In the genomic region with DNA sequence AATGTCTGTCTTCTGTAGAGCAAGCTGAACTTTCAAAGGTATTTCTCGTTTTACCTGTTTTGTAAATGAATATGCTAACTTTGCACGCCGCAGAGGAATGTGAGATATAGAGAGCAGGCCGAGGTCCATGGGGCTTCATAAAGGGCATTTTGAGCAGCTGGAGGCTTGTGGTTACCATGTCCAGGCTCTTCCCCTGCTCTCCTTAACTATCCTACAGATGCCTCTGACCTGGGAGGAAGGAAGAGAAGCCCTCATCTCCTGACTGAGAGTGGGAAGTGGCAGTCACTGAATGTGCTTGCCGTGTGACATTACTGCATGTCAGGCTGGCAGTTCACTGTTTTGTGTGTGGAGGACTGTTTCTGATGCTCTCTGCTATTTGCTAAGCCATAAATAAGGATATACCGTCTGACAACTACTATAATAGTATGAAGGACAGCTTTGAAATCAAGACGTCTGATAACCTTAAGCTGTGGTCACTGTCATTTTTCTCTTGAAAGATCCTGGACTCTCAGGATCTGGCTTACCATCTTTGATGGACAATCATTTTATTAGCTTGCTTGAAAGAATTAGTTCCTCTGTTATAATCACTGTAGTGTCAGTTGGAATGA, we compare ENCODE assay signal across 9 cellular contexts.
DNase-seq lines count a peak whose midpoint lies in the region; ATAC-seq, FAIRE-seq and TF ChIP-seq lines count a peak whose summit lies in the region.
"Had no signal": no experiment of that assay in that cellular context is flagged by ENCODE, and none has a peak within 500 bp of the region (broad histone marks: within the 10 kb centered on the region; RNA-seq: fewer than 3 reads in every experiment).

No MANE protein-coding gene starts in this region.

- peaks cover 72% of the 10 kb centered on the region for H3K4me1 Mint-ChIP-seq in activated naive CD4-positive, alpha-beta T cell treated with anti-CD3 and anti-CD28 coated beads, Interleukin-2, amount 10 ng/mL, durations not matched to agents 7 days and 5 days
- H3K4me1 Mint-ChIP-seq in activated CD4-positive, alpha-beta memory T cell treated with anti-CD3 and anti-CD28 coated beads, Interleukin-2, amount 10 ng/mL, durations not matched to agents 7 days and 5 days: peaks cover 67% of the 10 kb centered on the region
- H3K4me1 Mint-ChIP-seq in stimulated activated naive B cell treated with anti-CD40 and anti-IgM and Interleukin-4, amounts not matched to agents 10 μg/mL and 1 μg/mL and 100 μg/mL, for 72 hours: peaks cover 54 to 82% of the 10 kb centered on the region in 2 donors

- H2AFZ ChIP-seq in keratinocyte (ENCODE audit: control insufficient read depth, low read length): no peak overlapping the region

- no peak for FAIRE-seq in keratinocyte (lab: Jason Lieb, UNC)

- POLR2A ChIA-PET in activated CD4-positive, alpha-beta memory T cell treated with anti-CD3 and anti-CD28 coated beads, Interleukin-2, amount 10 ng/mL, durations not matched to agents 7 days and 5 days (lab: Charles Lee): no interaction called here

- H3K9me3 ChIP-seq in keratinocyte (ENCODE audit: control insufficient read depth, low read depth, low read length): no peaks in the 10 kb centered on the region

- H3K9ac ChIP-seq in keratinocyte (ENCODE audit: control insufficient read depth, extremely low read depth, insufficient read depth, low read length): no peak overlapping the region

- H3K79me2 ChIP-seq in keratinocyte (ENCODE audit: control insufficient read depth, insufficient read depth, low read length): peaks cover 91% of the 10 kb centered on the region

- H3K27ac Mint-ChIP-seq in activated naive CD4-positive, alpha-beta T cell treated with anti-CD3 and anti-CD28 coated beads, Interleukin-2, amount 50 U/mL, for 72 hours: peak overlapping the region; percentile 27 to 61
- no peak overlapping the region for H3K27ac Mint-ChIP-seq in activated naive CD4-positive, alpha-beta T cell treated with anti-CD3 and anti-CD28 coated beads, Interleukin-2, amount 10 ng/mL, durations not matched to agents 7 days and 5 days
- H3K27ac Mint-ChIP-seq in activated CD4-positive, alpha-beta memory T cell treated with anti-CD3 and anti-CD28 coated beads, Interleukin-2, amount 10 ng/mL, durations not matched to agents 7 days and 5 days: peak overlapping the region; percentile 4
- peak overlapping the region; percentile 83 for H3K27ac Mint-ChIP-seq in stimulated activated naive B cell treated with anti-CD40 and anti-IgM and Interleukin-4, amounts not matched to agents 10 μg/mL and 1 μg/mL and 100 μg/mL, for 72 hours

- CTCF ChIA-PET in activated naive CD4-positive, alpha-beta T cell treated with anti-CD3 and anti-CD28 coated beads, Interleukin-2, amount 10 ng/mL, durations not matched to agents 7 days and 5 days (lab: Charles Lee): interaction anchor here (0.6 kb wide), 1 partner anchor 51 kb away, joined by 3 read pairs; no protein-coding TSS in a partner anchor
- CTCF ChIA-PET in activated CD4-positive, alpha-beta memory T cell treated with anti-CD3 and anti-CD28 coated beads, Interleukin-2, amount 10 ng/mL, durations not matched to agents 7 days and 5 days (lab: Charles Lee): no interaction called here

- peaks cover 30% of the 10 kb centered on the region for H3K4me1 ChIP-seq in keratinocyte (ENCODE audit: control insufficient read depth, extremely low read depth, insufficient read depth, low read length)

- H4K20me1 ChIP-seq in keratinocyte (ENCODE audit: control insufficient read depth, extremely low read depth, insufficient read depth, low read length): peaks cover 27% of the 10 kb centered on the region

- no peak overlapping the region for H3K4me3 ChIP-seq in keratinocyte (ENCODE audit: control insufficient read depth in 2 of 3, extremely low read depth in 1 of 3, insufficient read depth in 2 of 3, low read depth in 1 of 3, low read length in 3 of 3)

- H3K9me3 Mint-ChIP-seq in activated naive CD4-positive, alpha-beta T cell treated with anti-CD3 and anti-CD28 coated beads, Interleukin-2, amount 50 U/mL, for 72 hours: no peaks in the 10 kb centered on the region
- H3K9me3 Mint-ChIP-seq in activated naive CD4-positive, alpha-beta T cell treated with anti-CD3 and anti-CD28 coated beads, Interleukin-2, amount 10 ng/mL, durations not matched to agents 7 days and 5 days: peaks cover 1% of the 10 kb centered on the region
- H3K9me3 Mint-ChIP-seq in activated CD4-positive, alpha-beta memory T cell treated with anti-CD3 and anti-CD28 coated beads, Interleukin-2, amount 10 ng/mL, durations not matched to agents 7 days and 5 days: no peaks in the 10 kb centered on the region
- H3K9me3 Mint-ChIP-seq in stimulated activated naive B cell treated with anti-CD40 and anti-IgM and Interleukin-4, amounts not matched to agents 10 μg/mL and 1 μg/mL and 100 μg/mL, for 72 hours: no peaks in the 10 kb centered on the region

- dilution Hi-C loops in keratinocyte (cut with MboI; ENCODE audit: extremely low pct_ligation_motif_present, low sequenced_read_pairs): no loop called here

- H3K27ac ChIP-seq in keratinocyte (ENCODE audit: control insufficient read depth, insufficient read depth, low read length): no peak overlapping the region

- DNase-seq in activated naive CD4-positive, alpha-beta T cell treated with anti-CD3 and anti-CD28 coated beads, Interleukin-2, amount 50 U/mL, for 72 hours (ENCODE audit: low spot score in 2 of 2): no peak
- no peak for DNase-seq in activated naive CD4-positive, alpha-beta T cell treated with anti-CD3 and anti-CD28 coated beads, Interleukin-2, amount 10 ng/mL, durations not matched to agents 7 days and 5 days
- DNase-seq in activated CD4-positive, alpha-beta memory T cell treated with anti-CD3 and anti-CD28 coated beads, Interleukin-2, amount 10 ng/mL, durations not matched to agents 7 days and 5 days: no peak
- DNase-seq in keratinocyte (ENCODE audit: low read depth, low spot score) (no peak), NCI-H524 (lab: John Stamatoyannopoulos, UW) (no peak)
- DNase-seq in stimulated activated naive B cell treated with anti-CD40 and anti-IgM and Interleukin-4, amounts not matched to agents 10 μg/mL and 1 μg/mL and 100 μg/mL, for 72 hours: no peak
- DNase-seq: NCI-H1694 treated with DMSO at 0.1 percent for 48 hours had no signal

- H3K4me3 Mint-ChIP-seq in activated naive CD4-positive, alpha-beta T cell treated with anti-CD3 and anti-CD28 coated beads, Interleukin-2, amount 10 ng/mL, durations not matched to agents 7 days and 5 days: no peak overlapping the region
- no peak overlapping the region for H3K4me3 Mint-ChIP-seq in activated CD4-positive, alpha-beta memory T cell treated with anti-CD3 and anti-CD28 coated beads, Interleukin-2, amount 10 ng/mL, durations not matched to agents 7 days and 5 days
- H3K4me3 Mint-ChIP-seq in stimulated activated naive B cell treated with anti-CD40 and anti-IgM and Interleukin-4, amounts not matched to agents 10 μg/mL and 1 μg/mL and 100 μg/mL, for 72 hours: no peak overlapping the region

- H3K27me3 ChIP-seq in keratinocyte (ENCODE audit: control insufficient read depth, extremely low read depth, insufficient read depth, low read length): no peaks in the 10 kb centered on the region

- H3K4me2 ChIP-seq in keratinocyte (ENCODE audit: control insufficient read depth, extremely low read depth, insufficient read depth, low read depth, low read length): peak overlapping the region; percentile 35

- TF ChIP-seq CTCF in keratinocyte (optimal IDR thresholded peaks at IDR 0.05 in 1 of 3, IDR thresholded peaks at IDR 0.05 in 1 of 3, conservative IDR thresholded peaks at IDR 0.05 in 1 of 3; ENCODE audit: extremely low read depth in 1 of 3, insufficient read depth in 2 of 3, low read length in 3 of 3): no peak

- H3K36me3 Mint-ChIP-seq in activated naive CD4-positive, alpha-beta T cell treated with anti-CD3 and anti-CD28 coated beads, Interleukin-2, amount 50 U/mL, for 72 hours: no peaks in the 10 kb centered on the region
- H3K36me3 Mint-ChIP-seq in activated naive CD4-positive, alpha-beta T cell treated with anti-CD3 and anti-CD28 coated beads, Interleukin-2, amount 10 ng/mL, durations not matched to agents 7 days and 5 days: peaks cover 26% of the 10 kb centered on the region
- peaks cover 7% of the 10 kb centered on the region for H3K36me3 Mint-ChIP-seq in activated CD4-positive, alpha-beta memory T cell treated with anti-CD3 and anti-CD28 coated beads, Interleukin-2, amount 10 ng/mL, durations not matched to agents 7 days and 5 days (ENCODE audit: low read depth)
- H3K36me3 Mint-ChIP-seq in stimulated activated naive B cell treated with anti-CD40 and anti-IgM and Interleukin-4, amounts not matched to agents 10 μg/mL and 1 μg/mL and 100 μg/mL, for 72 hours: peaks cover 13 to 31% of the 10 kb centered on the region in 2 donors

- H3K27me3 Mint-ChIP-seq in activated naive CD4-positive, alpha-beta T cell treated with anti-CD3 and anti-CD28 coated beads, Interleukin-2, amount 10 ng/mL, durations not matched to agents 7 days and 5 days: no peaks in the 10 kb centered on the region
- H3K27me3 Mint-ChIP-seq in activated CD4-positive, alpha-beta memory T cell treated with anti-CD3 and anti-CD28 coated beads, Interleukin-2, amount 10 ng/mL, durations not matched to agents 7 days and 5 days: no peaks in the 10 kb centered on the region
- no peaks in the 10 kb centered on the region for H3K27me3 Mint-ChIP-seq in stimulated activated naive B cell treated with anti-CD40 and anti-IgM and Interleukin-4, amounts not matched to agents 10 μg/mL and 1 μg/mL and 100 μg/mL, for 72 hours

- ATAC-seq in activated naive CD4-positive, alpha-beta T cell treated with anti-CD3 and anti-CD28 coated beads, Interleukin-2, amount 50 U/mL, for 72 hours: no peak
- peak in 1 of 2 donors; percentile 9 for ATAC-seq in stimulated activated naive B cell treated with anti-CD40 and anti-IgM and Interleukin-4, amounts not matched to agents 10 μg/mL and 1 μg/mL and 100 μg/mL, for 72 hours (replicated peaks)
- ATAC-seq in GM21528 (IDR thresholded peaks at IDR 0.05; ENCODE audit: low FRiP score, unreplicated experiment) (no peak), GM21825 (IDR thresholded peaks at IDR 0.05; ENCODE audit: unreplicated experiment) (no peak)

- H3K9me1 ChIP-seq in keratinocyte (ENCODE audit: control insufficient read depth, extremely low read depth, insufficient read depth, low read length): peaks cover 7% of the 10 kb centered on the region

- no peaks in the 10 kb centered on the region for H3K36me3 ChIP-seq in keratinocyte (ENCODE audit: control insufficient read depth in 2 of 2, extremely low read depth in 1 of 2, insufficient read depth in 2 of 2, low read length in 2 of 2)
